ENCODE assay signal across 8 cellular contexts in genomic region chr12:123601602-123602489, GRCh38. TPM values are rescaled to one million over a fixed set of nuclear protein-coding genes. Genes with fewer than 3 reads are reported as not detected.
DNase-seq lines count a peak whose midpoint lies in the region; ATAC-seq and TF ChIP-seq lines count a peak whose summit lies in the region.

Gene DDX55 (plus strand): TSS chr12:123602099. CDS start chr12:123602149, 50 bp downstream.

- no peaks in the 10 kb centered on the region for H3K9me3 Mint-ChIP-seq in activated T-cell treated with anti-CD3 and anti-CD28 coated beads, Interleukin-2, amount 50 U/mL, for 4 hours
- H3K9me3 Mint-ChIP-seq in naive B cell = no peaks in the 10 kb centered on the region
- H3K9me3 Mint-ChIP-seq in stimulated activated memory B cell treated with anti-CD40 and anti-IgM and Interleukin-4, amounts not matched to agents 10 μg/mL and 1 μg/mL and 100 μg/mL, for 72 hours = no peaks in the 10 kb centered on the region

- peak within 1 kb of the TSS; percentile 99 for H3K9ac ChIP-seq in HUES6 (ENCODE audit: low read length)

- H3K27ac ChIP-seq in HUES6 (ENCODE audit: low read depth, low read length) = peak within 1 kb of the TSS; percentile 94
- peak within 1 kb of the TSS; percentile 45 for H3K27ac ChIP-seq in PC-9
- H3K27ac ChIP-seq in esophagus squamous epithelium = peak within 1 kb of the TSS; percentile 86 to 95 (median 92)

- intact Hi-C loops in PC-9 (cut with micrococcal nuclease; ENCODE audit: unreplicated experiment) (loop anchor here (10.0 kb wide), 1 partner anchor 627 kb away; the partner anchor contains the start of gene OGFOD2), esophagus squamous epithelium (cut with DNase I) (no loop called here)

- H2AFZ ChIP-seq in PC-9 = peak within 1 kb of the TSS; percentile 95

- ATAC-seq in GM21390 (IDR thresholded peaks at IDR 0.05; ENCODE audit: unreplicated experiment) = peak; percentile 90
- ATAC-seq in activated T-cell treated with anti-CD3 and anti-CD28 coated beads, Interleukin-2, amount 50 U/mL, for 4 hours = peak; percentile 97
- ATAC-seq in naive B cell (ENCODE audit: low read depth in 2 of 2) = peak; percentile 91 to 93
- ATAC-seq in stimulated activated memory B cell treated with anti-CD40 and anti-IgM and Interleukin-4, amounts not matched to agents 10 μg/mL and 1 μg/mL and 100 μg/mL, for 72 hours = peak; percentile 96

- no peaks in the 10 kb centered on the region for H3K9me3 ChIP-seq in HUES6 (ENCODE audit: control insufficient read depth, insufficient read depth, low read depth, low read length)
- no peaks in the 10 kb centered on the region for H3K9me3 ChIP-seq in PC-9 (ENCODE audit: insufficient read depth, low read depth)
- no peaks in the 10 kb centered on the region for H3K9me3 ChIP-seq in esophagus squamous epithelium

- no TSS peak for BruUV-seq in PC-9 (replicated peaks; lab: Mats Ljungman, UMichigan)

- peak within 1 kb of the TSS; percentile 93 to 98 (median 97) for H3K27ac Mint-ChIP-seq in naive B cell
- peak within 1 kb of the TSS; percentile 86 for H3K27ac Mint-ChIP-seq in stimulated activated memory B cell treated with anti-CD40 and anti-IgM and Interleukin-4, amounts not matched to agents 10 μg/mL and 1 μg/mL and 100 μg/mL, for 72 hours

- no peaks in the 10 kb centered on the region for H3K27me3 ChIP-seq in HUES6 (ENCODE audit: control insufficient read depth, insufficient read depth, low read length)
- no peaks in the 10 kb centered on the region for H3K27me3 ChIP-seq in PC-9 (ENCODE audit: insufficient read depth, low read depth)
- H3K27me3 ChIP-seq in esophagus squamous epithelium = no peaks in the 10 kb centered on the region

- 0% methylated on average over 21 to 34 of the region's 81 CpGs for WGBS in esophagus squamous epithelium, 2 donors

- peaks cover 4% of the 10 kb centered on the region; the same call in 1 of the 2 replicates for H4K20me1 ChIP-seq in PC-9 (ENCODE audit: insufficient read depth)

- H3K36me3 ChIP-seq in HUES6 (ENCODE audit: control insufficient read depth, insufficient read depth, low read length) (peaks cover 48% of the 10 kb centered on the region), PC-9 (ENCODE audit: low read depth) (peaks cover 17% of the 10 kb centered on the region), esophagus squamous epithelium (peaks cover 5 to 57% (median 11%) of the 10 kb centered on the region in 3 donors)

- H3K79me2 ChIP-seq in PC-9 (ENCODE audit: low read depth) = peaks cover 38% of the 10 kb centered on the region

- H3K4me3 Mint-ChIP-seq in activated T-cell treated with anti-CD3 and anti-CD28 coated beads, Interleukin-2, amount 50 U/mL, for 4 hours = peak within 1 kb of the TSS; percentile 84
- peak within 1 kb of the TSS; percentile 92 to 100 (median 97) for H3K4me3 Mint-ChIP-seq in naive B cell
- peak within 1 kb of the TSS; percentile 85 for H3K4me3 Mint-ChIP-seq in stimulated activated memory B cell treated with anti-CD40 and anti-IgM and Interleukin-4, amounts not matched to agents 10 μg/mL and 1 μg/mL and 100 μg/mL, for 72 hours

- peak within 1 kb of the TSS; percentile 93 for H3K4me2 ChIP-seq in PC-9

- DNase-seq in DMS 273 treated with DMSO at 0.1 percent for 48 hours (lab: John Stamatoyannopoulos, UW) = peak; percentile 43
- peak; percentile 63 to 79 for DNase-seq in PC-9
- DNase-seq in activated T-cell treated with anti-CD3 and anti-CD28 coated beads, Interleukin-2, amount 50 U/mL, for 4 hours = peak; percentile 79
- DNase-seq in esophagus squamous epithelium (lab: John Stamatoyannopoulos, UW) = no peak
- peak; percentile 83 for DNase-seq in naive B cell

- peak within 1 kb of the TSS; percentile 100 for H3K4me3 ChIP-seq in HUES6 (ENCODE audit: low read depth, low read length)
- peak within 1 kb of the TSS; percentile 97 for H3K4me3 ChIP-seq in PC-9
- peak within 1 kb of the TSS; percentile 85 to 96 (median 90) for H3K4me3 ChIP-seq in esophagus squamous epithelium

- no peaks in the 10 kb centered on the region for H3K27me3 Mint-ChIP-seq in activated T-cell treated with anti-CD3 and anti-CD28 coated beads, Interleukin-2, amount 50 U/mL, for 4 hours (ENCODE audit: low read depth)
- no peaks in the 10 kb centered on the region for H3K27me3 Mint-ChIP-seq in naive B cell
- no peaks in the 10 kb centered on the region for H3K27me3 Mint-ChIP-seq in stimulated activated memory B cell treated with anti-CD40 and anti-IgM and Interleukin-4, amounts not matched to agents 10 μg/mL and 1 μg/mL and 100 μg/mL, for 72 hours

- TF ChIP-seq CTCF in PC-9 (conservative IDR thresholded peaks at IDR 0.05) = peak; percentile 61
- TF ChIP-seq CTCF in esophagus squamous epithelium (IDR thresholded peaks at IDR 0.05) = peak; percentile 34 to 70 (median 46)

- TF ChIP-seq POLR2A in esophagus squamous epithelium (IDR thresholded peaks at IDR 0.05) = peak in 1 of 4 donors; percentile 68

- peaks cover 30% of the 10 kb centered on the region for H3F3A ChIP-seq in PC-9 (ENCODE audit: insufficient read depth, low read depth)

- H3K4me1 ChIP-seq in HUES6 (ENCODE audit: control insufficient read depth, insufficient read depth, low read length) (peaks cover 3% of the 10 kb centered on the region; the same call in 1 of the 2 replicates), PC-9 (replicated peaks; ENCODE audit: insufficient read depth) (0 out of 2 replicates have a peak, but pooled peaks cover 5% of the 10 kb centered on the region), esophagus squamous epithelium (peaks cover 13 to 38% (median 14%) of the 10 kb centered on the region in 3 donors)

- H3K9me2 ChIP-seq in PC-9 (ENCODE audit: insufficient read depth) = no peaks in the 10 kb centered on the region

- POLR2A ChIA-PET in PC-9 (lab: Charles Lee; ENCODE audit: unreplicated experiment) = interaction anchor here (0.7 to 0.9 kb wide), 3 partner anchors 83 to 1213 kb away, joined by 4 to 13 read pairs (median 5); no protein-coding TSS in a partner anchor

- CTCF ChIA-PET in PC-9 (lab: Charles Lee) = no interaction called here

- peaks cover 25% of the 10 kb centered on the region for H3K4me1 Mint-ChIP-seq in activated T-cell treated with anti-CD3 and anti-CD28 coated beads, Interleukin-2, amount 50 U/mL, for 4 hours (ENCODE audit: low read depth)
- H3K4me1 Mint-ChIP-seq in naive B cell = peaks cover 23 to 35% (median 30%) of the 10 kb centered on the region in 3 donors
- H3K4me1 Mint-ChIP-seq in stimulated activated memory B cell treated with anti-CD40 and anti-IgM and Interleukin-4, amounts not matched to agents 10 μg/mL and 1 μg/mL and 100 μg/mL, for 72 hours = peaks cover 19% of the 10 kb centered on the region

- peaks cover 16% of the 10 kb centered on the region for H3K36me3 Mint-ChIP-seq in activated T-cell treated with anti-CD3 and anti-CD28 coated beads, Interleukin-2, amount 50 U/mL, for 4 hours (ENCODE audit: insufficient read depth)
- H3K36me3 Mint-ChIP-seq in naive B cell = peaks cover 0 to 3% of the 10 kb centered on the region in 2 donors
- peaks cover 16% of the 10 kb centered on the region for H3K36me3 Mint-ChIP-seq in stimulated activated memory B cell treated with anti-CD40 and anti-IgM and Interleukin-4, amounts not matched to agents 10 μg/mL and 1 μg/mL and 100 μg/mL, for 72 hours

RNA-seq across cellular contexts. Expression of gene DDX55, which starts in this region (rescaled TPM):
- total RNA-seq in PC-9 (2021) (17.5 and 19.5 TPM in 2 replicates), esophagus squamous epithelium (10 to 100 TPM; 18.7 to 28.3 (median 20.3) TPM)
- 10 to 100 TPM; 69.2 to 75.7 (median 69.3) TPM for total RNA-seq in activated T-cell treated with anti-CD3 and anti-CD28 coated beads, Interleukin-2, amount 50 U/mL, for 4 hours
- 10 to 100 TPM; 12.2 to 21.3 (median 15.4) TPM for polyA plus RNA-seq in naive B cell (ENCODE audit: low read depth in 6 of 6)
